In genomic region chr5:3943803-3944202, GRCh38 we compare ENCODE assay signal across 16 cellular contexts.
DNase-seq lines count a peak whose midpoint lies in the region; ATAC-seq and TF ChIP-seq lines count a peak whose summit lies in the region.
"Had no signal": no experiment of that assay in that cellular context is flagged by ENCODE, and none has a peak within 500 bp of the region (broad histone marks: within the 10 kb centered on the region; RNA-seq: fewer than 3 reads in every experiment).

No MANE protein-coding gene starts in this region.

- peaks cover 16% of the 10 kb centered on the region for H3K9me3 ChIP-seq in DND-41 (ENCODE audit: insufficient read depth, low read length, severe bottlenecking)
- H3K9me3 ChIP-seq in naive thymus-derived CD4-positive, alpha-beta T cell (ENCODE audit: control insufficient read depth in 2 of 3, low read length in 3 of 3) = no peaks in the 10 kb centered on the region
- H3K9me3 ChIP-seq in osteoblast (ENCODE audit: low read depth, low read length) = no peaks in the 10 kb centered on the region
- H3K9me3 ChIP-seq: BE2C had no signal

- peak overlapping the region; percentile 49 for H3K27ac ChIP-seq in DND-41 (ENCODE audit: low read length)
- no peak overlapping the region for H3K27ac ChIP-seq in naive thymus-derived CD4-positive, alpha-beta T cell (ENCODE audit: low read depth, low read length)
- H3K27ac ChIP-seq in osteoblast (ENCODE audit: low read depth, low read length) = no peak overlapping the region
- H3K27ac ChIP-seq: A549, HL-60 had no signal

- peak overlapping the region; percentile 35; the same call in 1 of the 2 replicates for H2AFZ ChIP-seq in DND-41 (ENCODE audit: low read depth, low read length)
- no peak overlapping the region for H2AFZ ChIP-seq in osteoblast (ENCODE audit: low read length)

- H3K36me3 ChIP-seq in DND-41 (ENCODE audit: insufficient read depth, low read length) = no peaks in the 10 kb centered on the region
- no peaks in the 10 kb centered on the region for H3K36me3 ChIP-seq in naive thymus-derived CD4-positive, alpha-beta T cell (ENCODE audit: control insufficient read depth in 2 of 3, insufficient read depth in 3 of 3, low read length in 3 of 3)
- no peaks in the 10 kb centered on the region for H3K36me3 ChIP-seq in osteoblast (ENCODE audit: insufficient read depth, low read length)
- H3K36me3 ChIP-seq: BE2C had no signal

- ATAC-seq in DND-41 (ENCODE audit: insufficient read depth, low read depth) = no peak
- ATAC-seq in naive thymus-derived CD4-positive, alpha-beta T cell = peak; percentile 56
- no peak for ATAC-seq in HG03175 (IDR thresholded peaks at IDR 0.05; ENCODE audit: unreplicated experiment)
- no peak for ATAC-seq in GM21576 (IDR thresholded peaks at IDR 0.05; ENCODE audit: unreplicated experiment)
- no peak for ATAC-seq in GM19463 (IDR thresholded peaks at IDR 0.05; ENCODE audit: unreplicated experiment)
- ATAC-seq: A549, GM12878 had no signal

- DNase-seq in DND-41 = no peak
- peak; percentile 94 for DNase-seq in OCI-M1 (lab: John Stamatoyannopoulos, UW)
- no peak for DNase-seq in naive thymus-derived CD4-positive, alpha-beta T cell
- DNase-seq in osteoblast (ENCODE audit: insufficient read length, low spot score, missing footprints) = peak; percentile 4
- DNase-seq in activated gamma-delta T cell (lab: John Stamatoyannopoulos, UW) = no peak
- DNase-seq: BE2C; CD8-positive, alpha-beta memory T cell; DMS53; HCEC 1CT had no signal

- H3K4me3 Mint-ChIP-seq in naive thymus-derived CD4-positive, alpha-beta T cell = no peak overlapping the region
- H3K4me3 Mint-ChIP-seq: CD14-positive monocyte; CD8-positive, alpha-beta memory T cell had no signal

- H3K4me1 ChIP-seq in DND-41 (ENCODE audit: insufficient read depth, low read length) (no peaks in the 10 kb centered on the region), osteoblast (ENCODE audit: insufficient read depth, low read length) (no peaks in the 10 kb centered on the region)
- no peaks in the 10 kb centered on the region for H3K4me1 ChIP-seq in naive thymus-derived CD4-positive, alpha-beta T cell (ENCODE audit: control insufficient read depth in 2 of 2, insufficient read depth in 2 of 2, low read length in 2 of 2)
- H3K4me1 ChIP-seq: A549, BE2C had no signal

- H4K20me1 ChIP-seq in DND-41 (ENCODE audit: insufficient read depth, low read length) (no peaks in the 10 kb centered on the region), osteoblast (ENCODE audit: insufficient read depth, low read length) (no peaks in the 10 kb centered on the region)

- no peak overlapping the region for H3K4me3 ChIP-seq in DND-41 (ENCODE audit: low read depth in 1 of 2, low read length in 2 of 2)
- no peak overlapping the region for H3K4me3 ChIP-seq in naive thymus-derived CD4-positive, alpha-beta T cell (ENCODE audit: low read length)
- no peak overlapping the region for H3K4me3 ChIP-seq in osteoblast (ENCODE audit: insufficient read depth, low read length)
- H3K4me3 ChIP-seq: A549, GM12878 had no signal

- no peak overlapping the region for H3K27ac Mint-ChIP-seq in naive thymus-derived CD4-positive, alpha-beta T cell
- H3K27ac Mint-ChIP-seq: CD8-positive, alpha-beta memory T cell had no signal

- POLR2A ChIA-PET in naive thymus-derived CD4-positive, alpha-beta T cell (lab: Charles Lee) = no interaction called here

- intact Hi-C loops in naive thymus-derived CD4-positive, alpha-beta T cell (cut with micrococcal nuclease) = no loop called here

- TF ChIP-seq CTCF in DND-41 (IDR thresholded peaks at IDR 0.05; ENCODE audit: borderline replicate concordance, extremely low read depth, low read length, poor library complexity, severe bottlenecking) (no peak), osteoblast (IDR thresholded peaks at IDR 0.05; ENCODE audit: extremely low read depth, low read depth, low read length) (no peak)

- no peak overlapping the region for H3K4me2 ChIP-seq in DND-41 (ENCODE audit: insufficient read depth, low read length)
- no peak overlapping the region for H3K4me2 ChIP-seq in osteoblast (ENCODE audit: insufficient read depth, low read length)
- H3K4me2 ChIP-seq: A549 had no signal

- H3K4me1 Mint-ChIP-seq in naive thymus-derived CD4-positive, alpha-beta T cell = no peaks in the 10 kb centered on the region
- H3K4me1 Mint-ChIP-seq: CD14-positive monocyte; CD8-positive, alpha-beta memory T cell had no signal

- H3K27me3 Mint-ChIP-seq in naive thymus-derived CD4-positive, alpha-beta T cell = no peaks in the 10 kb centered on the region
- H3K27me3 Mint-ChIP-seq: CD8-positive, alpha-beta memory T cell had no signal

- H3K27me3 ChIP-seq in DND-41 (ENCODE audit: insufficient read depth, low read length, poor library complexity) (no peaks in the 10 kb centered on the region), osteoblast (ENCODE audit: insufficient read depth, low read length) (no peaks in the 10 kb centered on the region)
- no peaks in the 10 kb centered on the region for H3K27me3 ChIP-seq in naive thymus-derived CD4-positive, alpha-beta T cell (ENCODE audit: control insufficient read depth in 2 of 2, insufficient read depth in 2 of 2, low read length in 2 of 2)
- H3K27me3 ChIP-seq: BE2C had no signal

- H3K79me2 ChIP-seq in DND-41 (ENCODE audit: insufficient read depth, low read length) (no peaks in the 10 kb centered on the region), osteoblast (ENCODE audit: insufficient read depth, low read length) (no peaks in the 10 kb centered on the region)

- peaks cover 0 to 5% (median 0%) of the 10 kb centered on the region in 5 donors for H3K36me3 Mint-ChIP-seq in naive thymus-derived CD4-positive, alpha-beta T cell
- H3K36me3 Mint-ChIP-seq: CD14-positive monocyte; CD8-positive, alpha-beta memory T cell had no signal

- no peak overlapping the region for H3K9ac ChIP-seq in DND-41 (ENCODE audit: low read depth, low read length)

- peaks cover 0 to 17% (median 9%) of the 10 kb centered on the region in 11 donors for H3K9me3 Mint-ChIP-seq in naive thymus-derived CD4-positive, alpha-beta T cell

- CTCF ChIA-PET in naive thymus-derived CD4-positive, alpha-beta T cell (lab: Charles Lee) = no interaction called here

Comparison
In these comparisons a context has a peak if more than half of its experiments do, and no peak if none do; other contexts are left out.
1. DNase-seq: peak in OCI-M1 (single experiment) and osteoblast (single experiment); none in DND-41 (single experiment), naive thymus-derived CD4-positive, alpha-beta T cell (0 of 9) and activated gamma-delta T cell (single experiment).